ENCODE assay signal across 21 cellular contexts in the genomic region with DNA sequence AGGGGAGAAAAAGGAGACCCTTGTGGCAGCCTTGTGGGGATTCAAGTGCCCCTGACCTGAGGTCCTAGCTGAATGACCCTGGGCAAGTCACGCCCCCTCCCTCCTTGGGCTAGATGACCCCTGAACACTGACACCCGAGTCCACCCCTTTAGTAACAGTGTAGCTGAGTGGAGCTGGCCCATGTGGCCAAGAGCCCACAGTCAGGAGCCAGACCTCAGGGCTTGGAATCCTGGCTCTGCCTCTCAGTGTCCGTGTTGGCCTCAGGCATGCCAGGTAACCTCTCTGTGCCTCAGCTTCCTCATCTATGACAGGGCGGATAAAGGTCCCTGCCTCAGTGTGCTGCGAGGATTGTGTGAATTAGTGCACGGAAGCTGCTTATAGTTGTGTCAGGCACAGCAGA. TPM values are rescaled to one million over a fixed set of nuclear protein-coding genes. Genes with fewer than 3 reads are reported as not detected.
"Had no signal": no experiment of that assay in that cellular context is flagged by ENCODE, and none has a peak within 500 bp of the region (broad histone marks: within the 10 kb centered on the region; RNA-seq: fewer than 3 reads in every experiment).

No MANE protein-coding gene starts in this region.

- ATAC-seq: activated CD4-positive, CD25-positive, alpha-beta regulatory T cell treated with anti-CD3 and anti-CD28 coated beads, Interleukin-2, amount 50 U/mL, for 24 hours; body of pancreas; foreskin keratinocyte; sciatic nerve had no signal

- H3K4me3 Mint-ChIP-seq: activated naive CD8-positive, alpha-beta T cell treated with anti-CD3 and anti-CD28 coated beads for 36 hours; activated T-helper 1 cell treated with anti-CD3 and anti-CD28 coated beads, Interleukin-12 subunit alpha, Interleukin-12 subunit beta, Interleukin-2, Interleukin-4 antibody, amounts not matched to agents 30 ng/mL and 10 ng/mL and 1 ng/mL, durations not matched to agents 14 hours and 24 hours and 36 hours; central memory CD8-positive, alpha-beta T cell; natural killer cell had no signal

- H3K36me3 Mint-ChIP-seq: activated naive CD8-positive, alpha-beta T cell treated with anti-CD3 and anti-CD28 coated beads for 36 hours; natural killer cell had no signal

- H3K4me1 ChIP-seq: foreskin keratinocyte, left lung had no signal

- H3K27ac Mint-ChIP-seq: activated naive CD8-positive, alpha-beta T cell treated with anti-CD3 and anti-CD28 coated beads for 36 hours; activated T-helper 1 cell treated with anti-CD3 and anti-CD28 coated beads, Interleukin-12 subunit alpha, Interleukin-12 subunit beta, Interleukin-2, Interleukin-4 antibody, amounts not matched to agents 30 ng/mL and 10 ng/mL and 1 ng/mL, durations not matched to agents 14 hours and 24 hours and 36 hours; natural killer cell; progenitor cell of endocrine pancreas had no signal

- H3K4me1 Mint-ChIP-seq: activated naive CD8-positive, alpha-beta T cell treated with anti-CD3 and anti-CD28 coated beads for 36 hours; central memory CD8-positive, alpha-beta T cell; natural killer cell had no signal

- H3K9me3 ChIP-seq: body of pancreas, left lung, spleen, stomach, thoracic aorta had no signal

- H3K4me3 ChIP-seq: body of pancreas, coronary artery, left lung, spleen, stomach, thoracic aorta had no signal

- H3K27me3 Mint-ChIP-seq: activated naive CD8-positive, alpha-beta T cell treated with anti-CD3 and anti-CD28 coated beads for 36 hours had no signal

- H3K27ac ChIP-seq: coronary artery, foreskin keratinocyte, spleen, thoracic aorta had no signal

- H3K27me3 ChIP-seq: body of pancreas, left lung, spleen, stomach had no signal

- H3K9me3 Mint-ChIP-seq: activated naive CD8-positive, alpha-beta T cell treated with anti-CD3 and anti-CD28 coated beads for 36 hours; activated T-helper 1 cell treated with anti-CD3 and anti-CD28 coated beads, Interleukin-12 subunit alpha, Interleukin-12 subunit beta, Interleukin-2, Interleukin-4 antibody, amounts not matched to agents 30 ng/mL and 10 ng/mL and 1 ng/mL, durations not matched to agents 14 hours and 24 hours and 36 hours; central memory CD8-positive, alpha-beta T cell; natural killer cell had no signal

- FAIRE-seq: endothelial cell of umbilical vein, TTC549 had no signal

- DNase-seq: activated naive CD8-positive, alpha-beta T cell treated with anti-CD3 and anti-CD28 coated beads for 36 hours; amygdala; foreskin keratinocyte; left lung; mesenchymal stem cell; natural killer cell; nucleus accumbens; spleen; stomach had no signal

- H3K36me3 ChIP-seq: left lung, thoracic aorta had no signal

RNA-seq across cellular contexts. Expression of a gene that starts 14.3 kb away (rescaled TPM):
- total RNA-seq: activated CD8-positive, alpha-beta memory T cell treated with anti-CD3 and anti-CD28 coated beads for 36 hours; activated naive CD8-positive, alpha-beta T cell treated with anti-CD3 and anti-CD28 coated beads for 36 hours; activated T-helper 1 cell treated with anti-CD3 and anti-CD28 coated beads, Interleukin-12 subunit alpha, Interleukin-12 subunit beta, Interleukin-2, Interleukin-4 antibody, amounts not matched to agents 30 ng/mL and 10 ng/mL and 1 ng/mL, durations not matched to agents 14 hours and 24 hours and 36 hours; body of pancreas; endothelial cell of umbilical vein; foreskin keratinocyte; natural killer cell; T-helper 2 cell treated with Interferon-gamma antibody and Interleukin-4, amounts not matched to agents 100 ng/mL and 5 ng/mL, for 36 hours had no signal
- polyA plus RNA-seq: endothelial cell of umbilical vein, foreskin keratinocyte had no signal
